Comparison of ENCODE assay signal across 10 cellular contexts in genomic region chr10:116648903-116649302, GRCh38. TPM values are rescaled to one million over a fixed set of nuclear protein-coding genes. Genes with fewer than 3 reads are reported as not detected.
"Had no signal": no experiment of that assay in that cellular context is flagged by ENCODE, and none has a peak within 500 bp of the region (broad histone marks: within the 10 kb centered on the region; RNA-seq: fewer than 3 reads in every experiment).

No MANE protein-coding gene starts in this region.

- FAIRE-seq: HepG2, HTR-8/SVneo, K562 had no signal

- DNase-seq: IMR-90, KBM-7, KG1 had no signal

- ATAC-seq: HepG2, K562 had no signal

- H3K4me3 ChIP-seq: K562 had no signal

- H3K27ac ChIP-seq: HL-60 had no signal

RNA-seq across cellular contexts. Expression of gene PNLIPRP2, which starts 28.1 kb away (rescaled TPM):
- total RNA-seq: HT-29, HT1080, IMR-90 had no signal
- polyA plus RNA-seq: IgD-negative memory B cell, IMR-90, K562 had no signal

RNA-seq across cellular contexts. Expression of gene PNLIPRP1, which starts 58.1 kb away (rescaled TPM):
- total RNA-seq: HepG2, HT-29, HT1080, IMR-90 had no signal
- polyA plus RNA-seq: HepG2, IgD-negative memory B cell, IMR-90, K562 had no signal
